1 cellular context compared by ENCODE assay signal in genomic region chr18:3623769-3624545, GRCh38.
TF ChIP-seq lines count a peak whose summit lies in the region.

No MANE protein-coding gene starts in this region.

TF ChIP-seq in K562, 482 proteins besides CTCF, POLR2A, EP300 and RAD21 (continued from another document and continues in another):
- TF ChIP-seq PBX2 (CRISPR knock-in tag; IDR thresholded peaks at IDR 0.05; ENCODE audit: low read depth) (no peak), PBX2 (tag; conservative IDR thresholded peaks at IDR 0.05; ENCODE audit: low read depth) (peak; percentile 98), CUX1 (CRISPR knock-in tag; IDR thresholded peaks at IDR 0.05) (peak; percentile 86), NR3C1 (CRISPR knock-in tag; IDR thresholded peaks at IDR 0.05) (no peak), ATF2 (CRISPR knock-in tag; IDR thresholded peaks at IDR 0.05) (no peak), BRD9 (IDR thresholded peaks at IDR 0.05; ENCODE audit: low read depth, partially characterized antibody) (no peak), ZBTB33 (CRISPR knock-in tag; IDR thresholded peaks at IDR 0.05) (no peak), SNIP1 (IDR thresholded peaks at IDR 0.05; ENCODE audit: low read depth) (no peak), ZKSCAN3 (CRISPR knock-in tag; IDR thresholded peaks at IDR 0.05) (0 out of 2 replicates have a peak, but pooled peaks have one; percentile 27), FOXA3 (CRISPR knock-in tag; conservative IDR thresholded peaks at IDR 0.05 in 1 of 2, IDR thresholded peaks at IDR 0.05 in 1 of 2) (0 out of 4 replicates have a peak, but pooled peaks of 1 of the 2 experiments have one; percentile 12), CEBPZ (IDR thresholded peaks at IDR 0.05; ENCODE audit: borderline replicate concordance, low read depth, low read length) (no peak), CHD2 (IDR thresholded peaks at IDR 0.05; ENCODE audit: low read depth, low read length) (no peak), HMGXB4 (CRISPR knock-in tag; IDR thresholded peaks at IDR 0.05) (peak; percentile 63; the same call in 1 of the 2 replicates), SMAD4 (CRISPR knock-in tag; conservative IDR thresholded peaks at IDR 0.05) (peak; percentile 97), NR2C1 (IDR thresholded peaks at IDR 0.05) (no peak), NR2C1 (tag; IDR thresholded peaks at IDR 0.05) (peak; percentile 92), KAT7 (CRISPR knock-in tag; IDR thresholded peaks at IDR 0.05; ENCODE audit: borderline replicate concordance) (no peak), CBX8 (IDR thresholded peaks at IDR 0.05; ENCODE audit: borderline replicate concordance, extremely low read depth, low read depth, low read length, poor library complexity, severe bottlenecking) (no peak), NCOA4 (IDR thresholded peaks at IDR 0.05; ENCODE audit: partially characterized antibody) (no peak), EHMT2 (IDR thresholded peaks at IDR 0.05) (peak; percentile 65; the same call in 1 of the 2 replicates), RBBP5 (IDR thresholded peaks at IDR 0.05; ENCODE audit: borderline replicate concordance, insufficient read depth, low read length, poor library complexity, severe bottlenecking) (peak; percentile 83), ZEB2 (IDR thresholded peaks at IDR 0.05) (no peak), CEBPB (tag; IDR thresholded peaks at IDR 0.05) (no peak), NRF1 (conservative IDR thresholded peaks at IDR 0.05 in 1 of 2, IDR thresholded peaks at IDR 0.05 in 1 of 2) (peak; percentile 85 to 88), TCFL5 (CRISPR knock-in tag; conservative IDR thresholded peaks at IDR 0.05) (peak; percentile 21; the same call in 1 of the 2 replicates), ZBTB8A (IDR thresholded peaks at IDR 0.05; ENCODE audit: partially characterized antibody) (no peak), SAFB2 (IDR thresholded peaks at IDR 0.05; ENCODE audit: borderline replicate concordance, low read depth, low read length, severe bottlenecking) (no peak), THAP12 (CRISPR knock-in tag; IDR thresholded peaks at IDR 0.05) (peak; percentile 91; the same call in 1 of the 2 replicates), ZBTB2 (IDR thresholded peaks at IDR 0.05) (peak; percentile 87; the same call in 1 of the 2 replicates), COPS2 (conservative IDR thresholded peaks at IDR 0.05) (no peak), CBX3 (IDR thresholded peaks at IDR 0.05; ENCODE audit: borderline replicate concordance in 1 of 2, low read length in 2 of 2) (peak in 1 of 2 experiments; percentile 81; a peak in 1 of 3 replicates), SETDB1 (IDR thresholded peaks at IDR 0.05; ENCODE audit: low read length) (no peak), ZNF12 (CRISPR knock-in tag; IDR thresholded peaks at IDR 0.05) (peak; percentile 47; the same call in 1 of the 2 replicates)
